In the genomic region with DNA sequence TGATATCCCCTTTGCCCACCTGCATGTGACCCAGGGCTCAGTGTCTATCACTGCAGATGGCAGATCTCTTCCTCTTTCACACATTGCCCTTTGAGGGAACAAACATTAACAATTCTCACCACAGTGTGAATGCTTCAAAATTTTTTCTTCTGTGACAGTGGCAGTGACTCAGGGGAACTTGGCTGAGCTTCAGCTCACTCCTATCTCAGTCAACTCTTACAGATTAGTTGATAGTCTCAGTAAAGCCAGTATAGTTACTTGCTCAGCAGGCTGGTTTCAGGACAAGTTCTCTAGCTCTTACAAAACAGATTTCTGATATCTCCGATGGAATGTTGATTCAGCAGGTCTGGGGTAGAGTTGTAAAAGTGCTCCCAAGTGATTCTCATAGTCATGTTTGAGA, we compare ENCODE assay signal across 11 cellular contexts.
DNase-seq lines count a peak whose midpoint lies in the region; ATAC-seq, FAIRE-seq and TF ChIP-seq lines count a peak whose summit lies in the region.
"Had no signal": no experiment of that assay in that cellular context is flagged by ENCODE, and none has a peak within 500 bp of the region (broad histone marks: within the 10 kb centered on the region; RNA-seq: fewer than 3 reads in every experiment).

No MANE protein-coding gene starts in this region.

- H3K4me1 ChIP-seq in GM12878 (ENCODE audit: control insufficient read depth, insufficient read depth, low read length), result no peaks in the 10 kb centered on the region
- H3K4me1 ChIP-seq in gastrocnemius medialis, result peaks cover 0 to 9% of the 10 kb centered on the region in 2 donors

- CTCF ChIA-PET in GM12878 (lab: Yijun Ruan, JAX), result interaction anchor here (1.1 kb wide), 1 partner anchor 10 kb away, joined by 3 read pairs; no protein-coding TSS in a partner anchor

- 93% methylated on average over 1 of the region's 1 CpG for WGBS in GM12878 (ENCODE audit: insufficient coverage, insufficient replicate concordance, low lambda C conversion rate, missing lambda C conversion rate)

- H3K36me3 ChIP-seq in GM12878 (ENCODE audit: control insufficient read depth in 2 of 2, insufficient read depth in 2 of 2, low read length in 1 of 2) (no peaks in the 10 kb centered on the region), gastrocnemius medialis (no peaks in the 10 kb centered on the region)

- SMC1A ChIA-PET in GM12878 (lab: Charles Lee; ENCODE audit: uncharacterized antibody, unreplicated experiment), result interaction anchor here (0.6 to 1.4 kb wide), 7 partner anchors 9 to 85 kb away, joined by 3 to 6 read pairs (median 3); no protein-coding TSS in a partner anchor

- in situ Hi-C loops in ACHN (cut with HindIII; ENCODE audit: low pct_ligation_motif_present, low pct_unique_long_range_greater_than_20kb, low sequenced_read_pairs) (no loop called here), GM12878 (cut with MboI) (no loop called here), gastrocnemius medialis (cut with MboI; ENCODE audit: low sequenced_read_pairs in 4 of 4) (no loop called here)

- peak; percentile 45 for DNase-seq in ACHN
- DNase-seq in HK-2 (ENCODE audit: unreplicated experiment), result peak; percentile 29
- no peak for DNase-seq in GM12878 (ENCODE audit: low read depth, low spot score)
- no peak for DNase-seq in left lobe of liver (ENCODE audit: low spot score)
- DNase-seq in inferior parietal cortex (ENCODE audit: extremely low spot score), result no peak
- no peak for DNase-seq in GM10266 (ENCODE audit: extremely low spot score)
- no peak for DNase-seq in gastrocnemius medialis
- no peak for DNase-seq in posterior cingulate gyrus
- DNase-seq: activated CD8-positive, alpha-beta memory T cell treated with anti-CD3 and anti-CD28 coated beads for 24 hours had no signal

- H3K79me2 ChIP-seq in GM12878 (ENCODE audit: control insufficient read depth, insufficient read depth, low read length), result no peaks in the 10 kb centered on the region

- no peak overlapping the region for H3K27ac ChIP-seq in GM12878 (ENCODE audit: control insufficient read depth, insufficient read depth)
- no peak overlapping the region for H3K27ac ChIP-seq in gastrocnemius medialis
- H3K27ac ChIP-seq: HL-60 had no signal

- POLR2A ChIA-PET in GM12878 (lab: Charles Lee), result no interaction called here

- BruUV-seq in GM12878 (replicated peaks; lab: Mats Ljungman, UMichigan), result no TSS peak

- TF ChIP-seq POLR2A in GM12878 (IDR thresholded peaks at IDR 0.05; ENCODE audit: low read depth, low read length), result no peak
- TF ChIP-seq POLR2A in gastrocnemius medialis (IDR thresholded peaks at IDR 0.05), result no peak

- intact Hi-C loops in GM12878 (cut with micrococcal nuclease; ENCODE audit: unreplicated experiment), result no loop called here
- intact Hi-C loops in gastrocnemius medialis (cut with DNase I; ENCODE audit: low total_unique reads), result no loop called here
- intact Hi-C loops in posterior cingulate gyrus (cut with DNase I), result no loop called here

- TF ChIP-seq RAD21 in GM12878 (IDR thresholded peaks at IDR 0.05; ENCODE audit: insufficient read depth, low read depth, low read length), result no peak

- FAIRE-seq in GM12878 (lab: Jason Lieb, UNC), result no peak

- no peak overlapping the region for H3K4me2 ChIP-seq in GM12878 (ENCODE audit: control insufficient read depth, insufficient read depth)

- ATAC-seq in GM12878 (peak; percentile 64), left lobe of liver (peak; percentile 17), gastrocnemius medialis (no peak)

- H4K20me1 ChIP-seq in GM12878 (ENCODE audit: control insufficient read depth, insufficient read depth), result no peaks in the 10 kb centered on the region

- TF ChIP-seq CTCF in GM12878 (IDR thresholded peaks at IDR 0.05 in 2 of 3, conservative IDR thresholded peaks at IDR 0.05 in 1 of 3; ENCODE audit: control insufficient read depth in 2 of 3, extremely low read depth in 1 of 3, insufficient read depth in 1 of 3, low read depth in 3 of 3, low read length in 3 of 3), result no peak
- no peak for TF ChIP-seq CTCF in GM10266 (IDR thresholded peaks at IDR 0.05; ENCODE audit: control insufficient read depth, insufficient read depth, low read depth, missing control alignments)
- no peak for TF ChIP-seq CTCF in gastrocnemius medialis (IDR thresholded peaks at IDR 0.05 in 4 of 5, conservative IDR thresholded peaks at IDR 0.05 in 1 of 5)

- RAD21 ChIA-PET in GM12878 (lab: Charles Lee; ENCODE audit: unreplicated experiment), result interaction anchor here (1.3 to 1.6 kb wide), 2 partner anchors 10 to 11 kb away, joined by 3 to 4 read pairs; no protein-coding TSS in a partner anchor

- no peak for TF ChIP-seq EP300 in GM12878 (IDR thresholded peaks at IDR 0.05; ENCODE audit: borderline replicate concordance in 1 of 2, control insufficient read depth in 1 of 2, low read depth in 2 of 2, low read length in 2 of 2)

- no peak overlapping the region for H3K9ac ChIP-seq in GM12878 (ENCODE audit: control insufficient read depth, insufficient read depth, low read length)

- no peak overlapping the region for H3K4me3 ChIP-seq in GM12878
- no peak overlapping the region for H3K4me3 ChIP-seq in gastrocnemius medialis

- H3K9me3 ChIP-seq in GM12878 (replicated peaks; ENCODE audit: control insufficient read depth, insufficient read depth, low read length) (no peaks in the 10 kb centered on the region), gastrocnemius medialis (no peaks in the 10 kb centered on the region)
- H3K9me3 ChIP-seq: Caco-2 had no signal

- H2AFZ ChIP-seq in GM12878 (ENCODE audit: control insufficient read depth, low read depth, low read length), result no peak overlapping the region

- H3K27me3 ChIP-seq in GM12878 (replicated peaks in 1 of 2; ENCODE audit: control insufficient read depth in 2 of 2, insufficient read depth in 2 of 2, low read length in 1 of 2), result no peaks in the 10 kb centered on the region
- H3K27me3 ChIP-seq in gastrocnemius medialis, result no peaks in the 10 kb centered on the region

TF ChIP-seq in GM12878, 131 proteins besides CTCF, POLR2A, EP300 and RAD21:
- TF ChIP-seq SREBF1 (IDR thresholded peaks at IDR 0.05; ENCODE audit: low read length), result no peak
- TF ChIP-seq CHD1 (IDR thresholded peaks at IDR 0.05; ENCODE audit: low read depth, low read length), result no peak
- TF ChIP-seq, protein P1, sequence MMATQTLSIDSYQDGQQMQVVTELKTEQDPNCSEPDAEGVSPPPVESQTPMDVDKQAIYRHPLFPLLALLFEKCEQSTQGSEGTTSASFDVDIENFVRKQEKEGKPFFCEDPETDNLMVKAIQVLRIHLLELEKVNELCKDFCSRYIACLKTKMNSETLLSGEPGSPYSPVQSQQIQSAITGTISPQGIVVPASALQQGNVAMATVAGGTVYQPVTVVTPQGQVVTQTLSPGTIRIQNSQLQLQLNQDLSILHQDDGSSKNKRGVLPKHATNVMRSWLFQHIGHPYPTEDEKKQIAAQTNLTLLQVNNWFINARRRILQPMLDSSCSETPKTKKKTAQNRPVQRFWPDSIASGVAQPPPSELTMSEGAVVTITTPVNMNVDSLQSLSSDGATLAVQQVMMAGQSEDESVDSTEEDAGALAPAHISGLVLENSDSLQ (IDR thresholded peaks at IDR 0.05), result peak; percentile 16; the same call in 1 of the 2 replicates
- TF ChIP-seq IKZF2 (IDR thresholded peaks at IDR 0.05), result no peak; a peak in 1 of 4 replicates
- TF ChIP-seq, protein P2, sequence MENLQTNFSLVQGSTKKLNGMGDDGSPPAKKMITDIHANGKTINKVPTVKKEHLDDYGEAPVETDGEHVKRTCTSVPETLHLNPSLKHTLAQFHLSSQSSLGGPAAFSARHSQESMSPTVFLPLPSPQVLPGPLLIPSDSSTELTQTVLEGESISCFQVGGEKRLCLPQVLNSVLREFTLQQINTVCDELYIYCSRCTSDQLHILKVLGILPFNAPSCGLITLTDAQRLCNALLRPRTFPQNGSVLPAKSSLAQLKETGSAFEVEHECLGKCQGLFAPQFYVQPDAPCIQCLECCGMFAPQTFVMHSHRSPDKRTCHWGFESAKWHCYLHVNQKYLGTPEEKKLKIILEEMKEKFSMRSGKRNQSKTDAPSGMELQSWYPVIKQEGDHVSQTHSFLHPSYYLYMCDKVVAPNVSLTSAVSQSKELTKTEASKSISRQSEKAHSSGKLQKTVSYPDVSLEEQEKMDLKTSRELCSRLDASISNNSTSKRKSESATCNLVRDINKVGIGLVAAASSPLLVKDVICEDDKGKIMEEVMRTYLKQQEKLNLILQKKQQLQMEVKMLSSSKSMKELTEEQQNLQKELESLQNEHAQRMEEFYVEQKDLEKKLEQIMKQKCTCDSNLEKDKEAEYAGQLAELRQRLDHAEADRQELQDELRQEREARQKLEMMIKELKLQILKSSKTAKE (IDR thresholded peaks at IDR 0.05; ENCODE audit: low read depth, poor library complexity, severe bottlenecking), result no peak
- TF ChIP-seq SPI1 (IDR thresholded peaks at IDR 0.05; ENCODE audit: borderline replicate concordance, insufficient read depth, low read depth, low read length), result 0 out of 2 replicates have a peak, but pooled peaks have one; percentile 15
- TF ChIP-seq, protein P3, sequence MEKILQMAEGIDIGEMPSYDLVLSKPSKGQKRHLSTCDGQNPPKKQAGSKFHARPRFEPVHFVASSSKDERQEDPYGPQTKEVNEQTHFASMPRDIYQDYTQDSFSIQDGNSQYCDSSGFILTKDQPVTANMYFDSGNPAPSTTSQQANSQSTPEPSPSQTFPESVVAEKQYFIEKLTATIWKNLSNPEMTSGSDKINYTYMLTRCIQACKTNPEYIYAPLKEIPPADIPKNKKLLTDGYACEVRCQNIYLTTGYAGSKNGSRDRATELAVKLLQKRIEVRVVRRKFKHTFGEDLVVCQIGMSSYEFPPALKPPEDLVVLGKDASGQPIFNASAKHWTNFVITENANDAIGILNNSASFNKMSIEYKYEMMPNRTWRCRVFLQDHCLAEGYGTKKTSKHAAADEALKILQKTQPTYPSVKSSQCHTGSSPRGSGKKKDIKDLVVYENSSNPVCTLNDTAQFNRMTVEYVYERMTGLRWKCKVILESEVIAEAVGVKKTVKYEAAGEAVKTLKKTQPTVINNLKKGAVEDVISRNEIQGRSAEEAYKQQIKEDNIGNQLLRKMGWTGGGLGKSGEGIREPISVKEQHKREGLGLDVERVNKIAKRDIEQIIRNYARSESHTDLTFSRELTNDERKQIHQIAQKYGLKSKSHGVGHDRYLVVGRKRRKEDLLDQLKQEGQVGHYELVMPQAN (conservative IDR thresholded peaks at IDR 0.05), result no peak
- 0 out of 4 replicates have a peak, but pooled peaks of 1 of the 2 experiments have one; percentile 45 for TF ChIP-seq BHLHE40 (IDR thresholded peaks at IDR 0.05; ENCODE audit: borderline replicate concordance in 1 of 2, low read depth in 2 of 2, low read length in 1 of 2)

Comparison
In these comparisons a context has a peak if more than half of its experiments do, and no peak if none do; other contexts are left out.
1. DNase-seq: peak in ACHN (single experiment) and HK-2 (single experiment); none in GM12878 (single experiment), left lobe of liver (single experiment), inferior parietal cortex (single experiment), GM10266 (single experiment), gastrocnemius medialis (0 of 2) and posterior cingulate gyrus (0 of 10).
2. ATAC-seq: peak in GM12878 (single experiment) and left lobe of liver (single experiment); none in gastrocnemius medialis (0 of 2).